In the genomic region with DNA sequence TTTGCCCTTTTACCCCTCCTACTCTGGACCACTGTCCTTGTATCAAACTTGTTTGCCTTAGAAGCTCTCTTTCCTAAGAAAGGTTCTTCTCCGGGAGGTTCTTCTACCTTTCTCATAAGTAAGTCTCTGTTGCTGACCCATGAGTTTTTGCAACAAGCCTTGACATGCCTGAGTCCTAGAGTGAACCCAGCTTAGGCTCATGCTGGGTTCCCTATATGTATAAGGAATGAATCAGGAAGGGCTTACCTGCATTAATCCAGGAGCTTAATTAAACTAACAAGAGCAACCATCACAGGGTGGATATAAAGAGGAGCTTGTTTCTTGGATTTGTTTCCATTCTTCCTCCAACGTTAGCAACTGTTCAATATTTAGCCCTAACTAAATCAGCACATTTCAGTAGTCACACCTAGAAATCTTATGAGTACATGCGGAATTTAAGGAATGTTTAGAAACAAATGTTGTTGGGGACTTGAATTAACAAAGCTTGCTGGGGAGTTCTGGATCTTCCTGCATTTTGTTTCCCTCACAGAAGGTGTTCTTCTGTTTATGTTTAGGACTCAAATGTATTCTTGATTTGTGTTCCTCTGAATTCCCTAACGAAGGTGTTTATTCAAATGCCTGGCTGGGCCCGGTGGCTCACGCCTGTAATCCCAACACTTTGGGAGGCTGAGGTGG, we compare ENCODE assay signal across 19 cellular contexts.
DNase-seq lines count a peak whose midpoint lies in the region; ATAC-seq and TF ChIP-seq lines count a peak whose summit lies in the region.
"Had no signal": no experiment of that assay in that cellular context is flagged by ENCODE, and none has a peak within 500 bp of the region (broad histone marks: within the 10 kb centered on the region; RNA-seq: fewer than 3 reads in every experiment).

No MANE protein-coding gene starts in this region.

- no peaks in the 10 kb centered on the region; the same call in 2 of the 3 replicates for H3K36me3 Mint-ChIP-seq in GM23338 (ENCODE audit: low read depth)
- H3K36me3 Mint-ChIP-seq: CD4-positive, alpha-beta memory T cell; stimulated activated naive B cell treated with anti-CD40 and anti-IgM and Interleukin-4, amounts not matched to agents 10 μg/mL and 1 μg/mL and 100 μg/mL, for 72 hours had no signal

- H3K9me2 ChIP-seq in GM23338 (ENCODE audit: insufficient read depth): peaks cover 20% of the 10 kb centered on the region

- H3K4me3 Mint-ChIP-seq in GM23338: no peak overlapping the region
- H3K4me3 Mint-ChIP-seq: activated B cell treated with CpG ODN at 0.5 μM for 24 hours; activated CD4-positive, alpha-beta memory T cell treated with anti-CD3 and anti-CD28 coated beads, Interleukin-2, amount 10 ng/mL, durations not matched to agents 7 days and 5 days; CD4-positive, alpha-beta memory T cell; stimulated activated naive B cell treated with anti-CD40 and anti-IgM and Interleukin-4, amounts not matched to agents 10 μg/mL and 1 μg/mL and 100 μg/mL, for 72 hours had no signal

- H3K9me3 Mint-ChIP-seq in GM23338: no peaks in the 10 kb centered on the region
- H3K9me3 Mint-ChIP-seq: activated B cell treated with CpG ODN at 0.5 μM for 24 hours; activated CD4-positive, alpha-beta memory T cell treated with anti-CD3 and anti-CD28 coated beads, Interleukin-2, amount 10 ng/mL, durations not matched to agents 7 days and 5 days; CD4-positive, alpha-beta memory T cell; stimulated activated naive B cell treated with anti-CD40 and anti-IgM and Interleukin-4, amounts not matched to agents 10 μg/mL and 1 μg/mL and 100 μg/mL, for 72 hours had no signal

- H3K4me3 ChIP-seq in GM23338 (no peak overlapping the region), NT2/D1 (ENCODE audit: insufficient read length, low read depth) (no peak overlapping the region), epithelial cell of esophagus (ENCODE audit: low read length) (no peak overlapping the region)
- H3K4me3 ChIP-seq: left ventricle myocardium inferior, thoracic aorta had no signal

- H3K9me3 ChIP-seq in NT2/D1 (ENCODE audit: insufficient read depth, low read length): no peaks in the 10 kb centered on the region
- H3K9me3 ChIP-seq: left ventricle myocardium inferior, thoracic aorta had no signal

- peaks cover 37% of the 10 kb centered on the region for H3K4me1 Mint-ChIP-seq in GM23338
- H3K4me1 Mint-ChIP-seq: activated B cell treated with CpG ODN at 0.5 μM for 24 hours; activated CD4-positive, alpha-beta memory T cell treated with anti-CD3 and anti-CD28 coated beads, Interleukin-2, amount 10 ng/mL, durations not matched to agents 7 days and 5 days; CD4-positive, alpha-beta memory T cell; stimulated activated naive B cell treated with anti-CD40 and anti-IgM and Interleukin-4, amounts not matched to agents 10 μg/mL and 1 μg/mL and 100 μg/mL, for 72 hours had no signal

- H2AFZ ChIP-seq in GM23338: no peak overlapping the region

- no peak overlapping the region for H3K9ac ChIP-seq in NT2/D1 (ENCODE audit: insufficient read length, low read depth)

- H3F3A ChIP-seq in GM23338 (replicated peaks; ENCODE audit: low read depth): peaks cover 6% of the 10 kb centered on the region; the same call in 1 of the 2 replicates

- TF ChIP-seq CTCF in GM23338 (conservative IDR thresholded peaks at IDR 0.05; ENCODE audit: low read depth in 2 of 2) (no peak), epithelial cell of esophagus (IDR thresholded peaks at IDR 0.05; ENCODE audit: insufficient read depth, low read depth, low read length, missing control alignments) (no peak)

- peaks cover 28% of the 10 kb centered on the region for H3K4me1 ChIP-seq in GM23338 (ENCODE audit: insufficient read depth)
- peaks cover 3% of the 10 kb centered on the region for H3K4me1 ChIP-seq in NT2/D1 (ENCODE audit: insufficient read depth, insufficient read length)
- H3K4me1 ChIP-seq: left ventricle myocardium inferior had no signal

- H4K20me1 ChIP-seq in GM23338 (replicated peaks; ENCODE audit: insufficient read depth): no peaks in the 10 kb centered on the region

- 0 out of 2 replicates have a peak overlapping the region, but pooled peaks have one; percentile 45 for H3K4me2 ChIP-seq in GM23338

- peaks cover 2% of the 10 kb centered on the region for H3K27me3 Mint-ChIP-seq in GM23338 (ENCODE audit: insufficient read depth, low read depth, poor library complexity)
- H3K27me3 Mint-ChIP-seq: activated B cell treated with CpG ODN at 0.5 μM for 24 hours; activated CD4-positive, alpha-beta memory T cell treated with anti-CD3 and anti-CD28 coated beads, Interleukin-2, amount 10 ng/mL, durations not matched to agents 7 days and 5 days; stimulated activated naive B cell treated with anti-CD40 and anti-IgM and Interleukin-4, amounts not matched to agents 10 μg/mL and 1 μg/mL and 100 μg/mL, for 72 hours had no signal

- H3K27ac Mint-ChIP-seq in GM23338: peak overlapping the region; percentile 66
- H3K27ac Mint-ChIP-seq: activated B cell treated with CpG ODN at 0.5 μM for 24 hours; activated CD4-positive, alpha-beta memory T cell treated with anti-CD3 and anti-CD28 coated beads, Interleukin-2, amount 10 ng/mL, durations not matched to agents 7 days and 5 days; CD4-positive, alpha-beta memory T cell; stimulated activated naive B cell treated with anti-CD40 and anti-IgM and Interleukin-4, amounts not matched to agents 10 μg/mL and 1 μg/mL and 100 μg/mL, for 72 hours had no signal

- DNase-seq in GM23338 (ENCODE audit: low spot score): peak; percentile 40
- DNase-seq in NT2/D1 (ENCODE audit: low read depth, low spot score): peak; percentile 33
- DNase-seq in epithelial cell of esophagus (ENCODE audit: low read depth): peak; percentile 94
- DNase-seq in renal cortical epithelial cell (ENCODE audit: low read depth): peak; percentile 49
- no peak for DNase-seq in NCI-H1092 treated with DMSO at 0.1 percent for 48 hours (lab: John Stamatoyannopoulos, UW)
- no peak for DNase-seq in iPS-NIHi11 (ENCODE audit: low spot score)
- DNase-seq: activated B cell treated with CpG ODN at 0.5 μM for 24 hours; activated CD4-positive, alpha-beta memory T cell treated with anti-CD3 and anti-CD28 coated beads, Interleukin-2, amount 10 ng/mL, durations not matched to agents 7 days and 5 days; activated naive CD4-positive, alpha-beta T cell; activated T-cell treated with anti-CD3 and anti-CD28 coated beads, Interleukin-2, amount 50 U/mL, for 1 hour; aorta; CD4-positive, alpha-beta memory T cell; left ventricle myocardium inferior; NCI-H1694; NCI-H748 treated with DMSO at 0.1 percent for 48 hours; stimulated activated naive B cell treated with anti-CD40 and anti-IgM and Interleukin-4, amounts not matched to agents 10 μg/mL and 1 μg/mL and 100 μg/mL, for 72 hours had no signal

- peak; percentile 10; the same call in 2 of the 3 replicates for ATAC-seq in GM23338
- ATAC-seq in GM21360 (IDR thresholded peaks at IDR 0.05; ENCODE audit: unreplicated experiment): no peak
- ATAC-seq: Panc1 had no signal

- H3K79me2 ChIP-seq in GM23338 (replicated peaks; ENCODE audit: insufficient read depth): no peaks in the 10 kb centered on the region

- H3K27me3 ChIP-seq in GM23338 (ENCODE audit: insufficient read depth) (no peaks in the 10 kb centered on the region), NT2/D1 (ENCODE audit: insufficient read depth, insufficient read length) (no peaks in the 10 kb centered on the region)

- H3K36me3 ChIP-seq in GM23338 (ENCODE audit: insufficient read depth) (no peaks in the 10 kb centered on the region), NT2/D1 (ENCODE audit: insufficient read depth, insufficient read length, low read length) (no peaks in the 10 kb centered on the region)
- H3K36me3 ChIP-seq: left ventricle myocardium inferior, thoracic aorta had no signal

- peak overlapping the region; percentile 98 for H3K27ac ChIP-seq in GM23338 (ENCODE audit: low read depth)
- H3K27ac ChIP-seq: left ventricle myocardium inferior, thoracic aorta had no signal

TF ChIP-seq in GM23338, 12 proteins besides CTCF, POLR2A, EP300 and RAD21 (continues in another document):
- TF ChIP-seq ZNF114 (CRISPR knock-in tag; IDR thresholded peaks at IDR 0.05) (no peak), NANOG (IDR thresholded peaks at IDR 0.05; ENCODE audit: borderline replicate concordance) (no peak), ZNF331 (CRISPR knock-in tag; IDR thresholded peaks at IDR 0.05; ENCODE audit: low read depth) (no peak), EZH2phosphoT487 (IDR thresholded peaks at IDR 0.05; ENCODE audit: unreplicated experiment) (no peak), JUNB (IDR thresholded peaks at IDR 0.05; ENCODE audit: unreplicated experiment) (no peak), POLR2AphosphoS5 (IDR thresholded peaks at IDR 0.05; ENCODE audit: low read depth) (no peak), EZH2 (IDR thresholded peaks at IDR 0.05; ENCODE audit: low read depth, unreplicated experiment) (no peak), CREB1 (CRISPR knock-in tag; IDR thresholded peaks at IDR 0.05; ENCODE audit: low read depth) (no peak)
- TF ChIP-seq, protein P1, sequence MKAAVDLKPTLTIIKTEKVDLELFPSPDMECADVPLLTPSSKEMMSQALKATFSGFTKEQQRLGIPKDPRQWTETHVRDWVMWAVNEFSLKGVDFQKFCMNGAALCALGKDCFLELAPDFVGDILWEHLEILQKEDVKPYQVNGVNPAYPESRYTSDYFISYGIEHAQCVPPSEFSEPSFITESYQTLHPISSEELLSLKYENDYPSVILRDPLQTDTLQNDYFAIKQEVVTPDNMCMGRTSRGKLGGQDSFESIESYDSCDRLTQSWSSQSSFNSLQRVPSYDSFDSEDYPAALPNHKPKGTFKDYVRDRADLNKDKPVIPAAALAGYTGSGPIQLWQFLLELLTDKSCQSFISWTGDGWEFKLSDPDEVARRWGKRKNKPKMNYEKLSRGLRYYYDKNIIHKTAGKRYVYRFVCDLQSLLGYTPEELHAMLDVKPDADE (IDR thresholded peaks at IDR 0.05): no peak

Comparison
In these comparisons a context has a peak if more than half of its experiments do, and no peak if none do; other contexts are left out.
1. DNase-seq: peak in GM23338 (single experiment), NT2/D1 (single experiment), epithelial cell of esophagus (single experiment) and renal cortical epithelial cell (single experiment); none in NCI-H1092 treated with DMSO at 0.1 percent for 48 hours (single experiment) and iPS-NIHi11 (single experiment).